Comparison of ENCODE assay signal across 28 cellular contexts in the genomic region with DNA sequence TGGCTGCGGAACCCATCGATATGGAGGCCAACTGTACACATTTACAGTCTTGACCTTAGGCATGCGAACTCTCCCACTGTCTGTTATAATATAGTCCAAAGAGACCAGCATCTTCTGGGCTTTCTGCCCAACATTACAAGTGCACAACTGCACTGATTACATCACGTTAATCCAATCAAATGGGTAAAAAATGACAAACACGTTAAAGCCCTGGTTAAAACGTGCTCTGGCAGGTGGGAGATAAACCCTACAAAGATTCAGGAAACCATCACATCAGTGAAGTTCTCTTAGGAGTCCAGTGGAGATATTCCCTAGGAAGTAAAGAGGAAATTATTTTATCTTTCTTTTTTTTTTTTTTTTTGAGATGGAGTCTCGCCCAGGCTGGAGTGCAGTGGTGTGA. TPM values are rescaled to one million over a fixed set of nuclear protein-coding genes. Genes with fewer than 3 reads are reported as not detected.
"Had no signal": no experiment of that assay in that cellular context is flagged by ENCODE, and none has a peak within 500 bp of the region (broad histone marks: within the 10 kb centered on the region; RNA-seq: fewer than 3 reads in every experiment).

No MANE protein-coding gene starts in this region.

- H3K4me1 ChIP-seq: colonic mucosa had no signal

- H3K36me3 Mint-ChIP-seq: activated CD4-positive, alpha-beta memory T cell treated with anti-CD3 and anti-CD28 coated beads for 36 hours; activated naive CD8-positive, alpha-beta T cell had no signal

- H3K36me3 ChIP-seq: colonic mucosa, MG63, SJCRH30 had no signal

- H3K27ac ChIP-seq: colonic mucosa, KMS-11, SJCRH30 had no signal

- H3K9me3 ChIP-seq: colonic mucosa, MG63, SJCRH30 had no signal

- H3K4me3 Mint-ChIP-seq: activated B cell treated with CpG ODN at 0.5 μM for 24 hours; activated CD4-positive, alpha-beta memory T cell treated with anti-CD3 and anti-CD28 coated beads for 36 hours; activated CD4-positive, alpha-beta T cell treated with anti-CD3 and anti-CD28 coated beads, Interleukin-2, amount 10 ng/mL, durations not matched to agents 24 days and 14 days; activated naive CD4-positive, alpha-beta T cell treated with anti-CD3 and anti-CD28 coated beads for 36 hours; activated naive CD8-positive, alpha-beta T cell; activated T-cell treated with anti-CD3 and anti-CD28 coated beads, Interleukin-2, amount 50 U/mL, for 4 hours; activated T-helper 17 cell treated with anti-CD3 and anti-CD28 coated beads, Interleukin-2, amount 50 U/mL, for 72 hours; T-helper 17 cell had no signal

- H3K4me1 Mint-ChIP-seq: activated B cell treated with CpG ODN at 0.5 μM for 24 hours had no signal

- H3K27me3 Mint-ChIP-seq: activated B cell treated with CpG ODN at 0.5 μM for 24 hours; activated CD4-positive, alpha-beta T cell treated with anti-CD3 and anti-CD28 coated beads, Interleukin-2, amount 10 ng/mL, durations not matched to agents 24 days and 14 days; activated naive CD8-positive, alpha-beta T cell; activated T-helper 17 cell treated with anti-CD3 and anti-CD28 coated beads, Interleukin-2, amount 50 U/mL, for 72 hours had no signal

- H3K27ac Mint-ChIP-seq: activated B cell treated with CpG ODN at 0.5 μM for 24 hours; activated CD4-positive, alpha-beta memory T cell treated with anti-CD3 and anti-CD28 coated beads for 36 hours; activated CD4-positive, alpha-beta T cell treated with anti-CD3 and anti-CD28 coated beads, Interleukin-2, amount 10 ng/mL, durations not matched to agents 24 days and 14 days; activated naive CD4-positive, alpha-beta T cell treated with anti-CD3 and anti-CD28 coated beads for 36 hours; activated naive CD8-positive, alpha-beta T cell; T-helper 17 cell had no signal

- H3K4me3 ChIP-seq: colonic mucosa, MG63, SJCRH30 had no signal

- H3K9me3 Mint-ChIP-seq: activated B cell treated with CpG ODN at 0.5 μM for 24 hours; activated CD4-positive, alpha-beta memory T cell treated with anti-CD3 and anti-CD28 coated beads for 36 hours; activated CD4-positive, alpha-beta T cell treated with anti-CD3 and anti-CD28 coated beads, Interleukin-2, amount 10 ng/mL, durations not matched to agents 24 days and 14 days; activated naive CD4-positive, alpha-beta T cell treated with anti-CD3 and anti-CD28 coated beads for 36 hours; activated T-cell treated with anti-CD3 and anti-CD28 coated beads, Interleukin-2, amount 50 U/mL, for 4 hours; activated T-helper 17 cell treated with anti-CD3 and anti-CD28 coated beads, Interleukin-2, amount 50 U/mL, for 72 hours had no signal

- DNase-seq: activated B cell treated with CpG ODN at 0.5 μM for 24 hours; activated CD4-positive, alpha-beta memory T cell treated with anti-CD3 and anti-CD28 coated beads for 36 hours; activated CD4-positive, alpha-beta T cell treated with anti-CD3 and anti-CD28 coated beads for 1 hour; activated CD4-positive, alpha-beta T cell treated with anti-CD3 and anti-CD28 coated beads, Interleukin-2, amount 10 ng/mL, durations not matched to agents 24 days and 14 days; activated CD8-positive, alpha-beta memory T cell treated with anti-CD3 and anti-CD28 coated beads for 24 hours; activated gamma-delta T cell; activated naive CD4-positive, alpha-beta T cell treated with anti-CD3 and anti-CD28 coated beads for 36 hours; activated T-cell treated with anti-CD3 and anti-CD28 coated beads, Interleukin-2, amount 50 U/mL, for 4 hours; cerebellar nuclear complex; colonic mucosa; MG63; MV-4-11; NCI-H1105; NCI-H1436; NCI-H1694 treated with DMSO at 0.1 percent for 48 hours; NCI-H2081; NCI-H524 treated with DMSO at 0.1 percent for 48 hours; NCI-H748 treated with DMSO at 0.1 percent for 48 hours; OCI-M1; Right ventricle myocardium superior; RPMI8226; SJCRH30; T-helper 17 cell; T1000 had no signal

RNA-seq across cellular contexts. Expression of a gene that starts 48.0 kb away (rescaled TPM):
- total RNA-seq: activated B cell treated with CpG ODN at 0.5 μM for 24 hours; activated naive CD4-positive, alpha-beta T cell treated with anti-CD3 and anti-CD28 coated beads for 36 hours; activated T-cell treated with anti-CD3 and anti-CD28 coated beads, Interleukin-2, amount 50 U/mL, for 4 hours; cardiac septum; Right ventricle myocardium superior; SJCRH30; T-helper 17 cell had no signal

RNA-seq across cellular contexts. Expression of a gene that starts 50.8 kb away (rescaled TPM):
- total RNA-seq: Right ventricle myocardium superior had no signal
